In the genomic region with DNA sequence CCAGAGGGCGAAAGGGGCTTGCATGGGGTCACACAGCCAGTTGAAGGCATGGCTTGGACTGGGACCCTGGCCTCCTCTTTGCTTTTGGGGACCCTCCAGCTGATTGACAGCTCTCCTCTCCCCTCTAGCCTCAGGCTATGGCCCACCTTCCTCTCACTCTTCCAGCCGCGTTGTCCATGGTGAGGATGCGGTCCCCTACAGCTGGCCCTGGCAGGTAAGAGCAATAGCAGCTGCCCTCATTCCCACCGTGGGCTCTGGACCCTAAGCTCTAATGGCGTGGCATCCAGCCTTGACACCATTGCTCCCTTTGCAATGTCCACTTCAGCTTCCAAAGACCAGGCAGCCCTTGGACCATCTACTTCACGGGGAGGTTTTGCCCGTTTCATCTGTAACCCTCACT, we compare ENCODE assay signal across 16 cellular contexts. TPM values are rescaled to one million over a fixed set of nuclear protein-coding genes. Genes with fewer than 3 reads are reported as not detected.
"Had no signal": no experiment of that assay in that cellular context is flagged by ENCODE, and none has a peak within 500 bp of the region (broad histone marks: within the 10 kb centered on the region; RNA-seq: fewer than 3 reads in every experiment).

No MANE protein-coding gene starts in this region.

RNA-seq across cellular contexts. Expression of a gene that starts 1.4 kb away (rescaled TPM):
- total RNA-seq: activated naive CD4-positive, alpha-beta T cell treated with anti-CD3 and anti-CD28 coated beads for 36 hours; activated naive CD4-positive, alpha-beta T cell treated with anti-CD3 and anti-CD28 coated beads, Interleukin-2, amount 50 U/mL, for 72 hours; activated naive CD8-positive, alpha-beta T cell treated with anti-CD3 and anti-CD28 coated beads for 36 hours; activated naive CD8-positive, alpha-beta T cell treated with anti-CD3 and anti-CD28 coated beads, Interleukin-2, amount 10 ng/mL, durations not matched to agents 7 days and 5 days; activated T-cell treated with anti-CD3 and anti-CD28 coated beads, Interleukin-2, amount 50 U/mL, for 72 hours; activated T-helper 1 cell treated with anti-CD3 and anti-CD28 coated beads, Interleukin-12 subunit alpha, Interleukin-12 subunit beta, Interleukin-2, Interleukin-4 antibody, amounts not matched to agents 30 ng/mL and 10 ng/mL and 1 ng/mL, durations not matched to agents 14 hours and 24 hours and 36 hours; activated T-helper 17 cell treated with anti-CD3 and anti-CD28 coated beads, Interleukin-2, amount 50 U/mL, for 72 hours; activated T-helper 2 cell treated with anti-CD3 and anti-CD28 coated beads, Interferon-gamma antibody, Interleukin-2, Interleukin-4, amounts not matched to agents 10 μg/mL and 5 μg/mL and 100 μg/mL, durations not matched to agents 14 hours and 24 hours and 36 hours; ascending aorta; astrocyte; breast epithelium; bronchial epithelial cell; cardiac muscle cell; cardiac septum; cerebellum; chondrocyte had no signal
- polyA plus RNA-seq: cardiac muscle cell had no signal

RNA-seq across cellular contexts. Expression of a gene that starts 26.1 kb away (rescaled TPM):
- total RNA-seq: activated naive CD4-positive, alpha-beta T cell treated with anti-CD3 and anti-CD28 coated beads for 36 hours; activated naive CD4-positive, alpha-beta T cell treated with anti-CD3 and anti-CD28 coated beads, Interleukin-2, amount 50 U/mL, for 72 hours; activated naive CD8-positive, alpha-beta T cell treated with anti-CD3 and anti-CD28 coated beads for 36 hours; activated naive CD8-positive, alpha-beta T cell treated with anti-CD3 and anti-CD28 coated beads, Interleukin-2, amount 10 ng/mL, durations not matched to agents 7 days and 5 days; activated T-cell treated with anti-CD3 and anti-CD28 coated beads, Interleukin-2, amount 50 U/mL, for 72 hours; activated T-helper 1 cell treated with anti-CD3 and anti-CD28 coated beads, Interleukin-12 subunit alpha, Interleukin-12 subunit beta, Interleukin-2, Interleukin-4 antibody, amounts not matched to agents 30 ng/mL and 10 ng/mL and 1 ng/mL, durations not matched to agents 14 hours and 24 hours and 36 hours; activated T-helper 17 cell treated with anti-CD3 and anti-CD28 coated beads, Interleukin-2, amount 50 U/mL, for 72 hours; activated T-helper 2 cell treated with anti-CD3 and anti-CD28 coated beads, Interferon-gamma antibody, Interleukin-2, Interleukin-4, amounts not matched to agents 10 μg/mL and 5 μg/mL and 100 μg/mL, durations not matched to agents 14 hours and 24 hours and 36 hours; ascending aorta; astrocyte; breast epithelium; bronchial epithelial cell; cardiac muscle cell; cardiac septum; cerebellum; chondrocyte had no signal
- polyA plus RNA-seq: cardiac muscle cell had no signal
